In the genomic region with DNA sequence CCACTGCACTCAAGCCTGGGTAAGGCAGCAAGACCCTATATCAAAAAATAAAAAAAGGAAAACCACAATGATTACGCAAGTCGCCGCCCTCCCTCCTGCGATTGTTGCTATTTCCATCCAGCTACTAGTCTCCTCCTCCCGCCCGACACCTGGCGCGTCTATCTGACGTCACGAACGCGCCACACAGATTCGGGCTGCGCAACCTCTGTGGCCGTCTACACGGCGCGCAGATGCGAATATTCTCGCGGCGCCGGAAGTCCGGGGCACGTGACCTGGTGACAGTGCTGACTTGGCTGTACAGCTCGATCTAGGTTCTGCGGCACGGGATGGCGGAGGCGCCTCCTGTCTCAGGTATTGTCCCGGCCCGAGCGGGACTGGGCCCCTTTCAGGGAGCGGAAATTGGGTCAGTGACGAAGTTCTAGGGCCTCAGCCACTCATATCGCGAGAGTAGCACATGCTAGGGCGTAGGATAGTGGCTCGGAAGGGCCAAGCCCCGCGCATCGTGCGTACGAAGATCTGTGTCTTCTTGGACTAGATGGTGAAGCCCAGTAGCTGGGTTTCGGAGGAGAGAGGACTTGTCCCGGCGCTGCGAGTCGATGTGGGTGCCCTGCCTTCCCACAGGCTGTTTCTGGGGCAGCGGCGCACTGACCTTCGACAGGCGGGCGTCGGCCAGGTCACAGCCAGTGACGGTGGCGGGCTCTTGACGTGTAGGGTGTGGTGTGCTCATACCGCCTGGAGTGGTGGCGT, we compare ENCODE assay signal across 8 cellular contexts. TPM values are rescaled to one million over a fixed set of nuclear protein-coding genes. Genes with fewer than 3 reads are reported as not detected.
DNase-seq lines count a peak whose midpoint lies in the region; ATAC-seq and TF ChIP-seq lines count a peak whose summit lies in the region.

Gene NFX1, plus strand, starts transcription at position 270 of the 747 bp plus-strand sequence. Its CDS starts 57 bp downstream, at position 327.

- H3K9ac ChIP-seq in iPS-18a (ENCODE audit: low read length): peak within 1 kb of the TSS; percentile 99
- peak within 1 kb of the TSS; percentile 99 to 100 (median 99) for H3K9ac ChIP-seq in skeletal muscle tissue (ENCODE audit: low read depth in 1 of 3, low read length in 3 of 3)

- H2AFZ ChIP-seq in ACC112 (ENCODE audit: low read length, unreplicated experiment): peak within 1 kb of the TSS; percentile 86

- H3K4me3 ChIP-seq in ACC112 (ENCODE audit: low read depth, low read length) (peak within 1 kb of the TSS; percentile 91), breast epithelium (peak within 1 kb of the TSS; percentile 82 to 95 (median 93)), iPS-18a (ENCODE audit: low read length) (peak within 1 kb of the TSS; percentile 95), skeletal muscle tissue (ENCODE audit: low read length in 3 of 3) (peak within 1 kb of the TSS; percentile 96 to 100 (median 98))

- DNase-seq in NCI-H2196 treated with DMSO at 0.1 percent for 48 hours (lab: John Stamatoyannopoulos, UW; ENCODE audit: unreplicated experiment) (peak; percentile 89), breast epithelium (ENCODE audit: low spot score in 2 of 2) (peak; percentile 98 to 99)

- peak; percentile 82 for ATAC-seq in GM18870 (IDR thresholded peaks at IDR 0.05; ENCODE audit: unreplicated experiment)
- peak; percentile 82 for ATAC-seq in HG03135 (IDR thresholded peaks at IDR 0.05; ENCODE audit: unreplicated experiment)

- TF ChIP-seq CTCF in VCaP (conservative IDR thresholded peaks at IDR 0.05) (no peak), breast epithelium (IDR thresholded peaks at IDR 0.05) (peak in 1 of 3 donors; percentile 21)

- intact Hi-C loops in breast epithelium (cut with DNase I; ENCODE audit: low total_unique reads): no loop called here

- peaks cover 22% of the 10 kb centered on the region for H3K4me1 ChIP-seq in ACC112 (ENCODE audit: control insufficient read depth, insufficient read depth, low read length, unreplicated experiment)
- H3K4me1 ChIP-seq in breast epithelium: peaks cover 0 to 6% of the 10 kb centered on the region in 2 donors
- H3K4me1 ChIP-seq in iPS-18a (ENCODE audit: control insufficient read depth, low read depth, low read length): peaks cover 4% of the 10 kb centered on the region
- H3K4me1 ChIP-seq in skeletal muscle tissue (ENCODE audit: control insufficient read depth in 3 of 3, insufficient read depth in 3 of 3, low read length in 3 of 3): peaks cover 30 to 62% (median 32%) of the 10 kb centered on the region in 3 donors

- H3K27me3 ChIP-seq in ACC112 (ENCODE audit: insufficient read depth, low read length): no peaks in the 10 kb centered on the region
- no peaks in the 10 kb centered on the region for H3K27me3 ChIP-seq in breast epithelium
- no peaks in the 10 kb centered on the region for H3K27me3 ChIP-seq in iPS-18a (ENCODE audit: control insufficient read depth, insufficient read depth, low read length)
- H3K27me3 ChIP-seq in skeletal muscle tissue (ENCODE audit: control insufficient read depth in 3 of 3, insufficient read depth in 3 of 3, low read length in 3 of 3): no peaks in the 10 kb centered on the region

- H3K27ac ChIP-seq in ACC112 (ENCODE audit: low read depth, low read length): peak within 1 kb of the TSS; percentile 99
- H3K27ac ChIP-seq in VCaP: peak within 1 kb of the TSS; percentile 99
- peak within 1 kb of the TSS; percentile 100 for H3K27ac ChIP-seq in breast epithelium
- peak within 1 kb of the TSS; percentile 98 for H3K27ac ChIP-seq in iPS-18a (ENCODE audit: low read length)
- H3K27ac ChIP-seq in skeletal muscle tissue (ENCODE audit: low read depth, low read length): peak within 1 kb of the TSS; percentile 99

- H3K36me3 ChIP-seq in ACC112 (ENCODE audit: insufficient read depth, low read length) (peaks cover 22% of the 10 kb centered on the region), breast epithelium (no peaks in the 10 kb centered on the region), iPS-18a (ENCODE audit: control insufficient read depth, low read depth, low read length) (peaks cover 8% of the 10 kb centered on the region), skeletal muscle tissue (ENCODE audit: control insufficient read depth in 3 of 3, insufficient read depth in 3 of 3, low read length in 3 of 3) (peaks cover 4 to 7% (median 6%) of the 10 kb centered on the region in 3 donors)

- H3K9me3 ChIP-seq in breast epithelium: no peaks in the 10 kb centered on the region
- H3K9me3 ChIP-seq in iPS-18a (ENCODE audit: control insufficient read depth, low read depth, low read length): no peaks in the 10 kb centered on the region
- no peaks in the 10 kb centered on the region for H3K9me3 ChIP-seq in skeletal muscle tissue (ENCODE audit: control insufficient read depth in 3 of 3, low read length in 3 of 3)

- H3K79me2 ChIP-seq in ACC112 (ENCODE audit: control insufficient read depth, insufficient read depth, low read length, unreplicated experiment): peaks cover 46% of the 10 kb centered on the region

- peak; percentile 87 for TF ChIP-seq POLR2A in breast epithelium (IDR thresholded peaks at IDR 0.05)

RNA-seq across cellular contexts. Expression of gene NFX1, which starts in this region (rescaled TPM):
- 10 to 100 TPM; 36.3 to 45.5 (median 38.3) TPM for total RNA-seq in breast epithelium
- 15.1 TPM for total RNA-seq in skeletal muscle tissue

Comparison
In these comparisons a context has a peak if more than half of its experiments do, and no peak if none do; other contexts are left out.
1. Peak in every context shown above with its lines: DNase-seq, ATAC-seq, H3K4me3 ChIP-seq and H3K27ac ChIP-seq.